In genomic region chr3:14201881-14202684, GRCh38 we compare ENCODE assay signal across 2 cellular contexts.
TF ChIP-seq lines count a peak whose summit lies in the region.

No MANE protein-coding gene starts in this region.

TF ChIP-seq in liver, 16 proteins besides CTCF, POLR2A, EP300 and RAD21:
- peak; percentile 27 for TF ChIP-seq FOXA1 (IDR thresholded peaks at IDR 0.05)
- TF ChIP-seq RXRA (IDR thresholded peaks at IDR 0.05) = peak; percentile 98 to 99
- peak in 1 of 2 donors; percentile 27 for TF ChIP-seq GABPA (IDR thresholded peaks at IDR 0.05 in 1 of 2, conservative IDR thresholded peaks at IDR 0.05 in 1 of 2)
- peak; percentile 80 for TF ChIP-seq HNF4G (IDR thresholded peaks at IDR 0.05)
- peak; percentile 52 for TF ChIP-seq REST (IDR thresholded peaks at IDR 0.05)
- TF ChIP-seq TAF1 (conservative IDR thresholded peaks at IDR 0.05) = no peak
- peak; percentile 69 for TF ChIP-seq YY1 (IDR thresholded peaks at IDR 0.05)
- TF ChIP-seq SP1 (IDR thresholded peaks at IDR 0.05) = peak; percentile 96
- peak; percentile 64 for TF ChIP-seq ATF3 (IDR thresholded peaks at IDR 0.05)
- TF ChIP-seq HNF4A (conservative IDR thresholded peaks at IDR 0.05) = peak; percentile 88 to 92
- peak; percentile 90 for TF ChIP-seq NR2F2 (IDR thresholded peaks at IDR 0.05)
- peak; percentile 23 to 59 for TF ChIP-seq EGR1 (IDR thresholded peaks at IDR 0.05; ENCODE audit: low read depth in 2 of 2)
- TF ChIP-seq ZBTB33 (IDR thresholded peaks at IDR 0.05) = peak; percentile 82
- peak; percentile 74 to 85 for TF ChIP-seq JUND (IDR thresholded peaks at IDR 0.05)
- TF ChIP-seq MAX (IDR thresholded peaks at IDR 0.05) = peak; percentile 85
- TF ChIP-seq FOXA2 (IDR thresholded peaks at IDR 0.05) = peak; percentile 63

TF ChIP-seq in SK-N-SH, 30 proteins besides CTCF, POLR2A, EP300 and RAD21:
- TF ChIP-seq YY1 (IDR thresholded peaks at IDR 0.05; ENCODE audit: low read depth) (no peak), SMC3 (IDR thresholded peaks at IDR 0.05; ENCODE audit: low read depth, low read length) (no peak), RCOR1 (IDR thresholded peaks at IDR 0.05; ENCODE audit: low read length) (no peak), IRF3 (IDR thresholded peaks at IDR 0.05; ENCODE audit: low read depth, low read length) (no peak), USF2 (IDR thresholded peaks at IDR 0.05; ENCODE audit: borderline replicate concordance, low read depth, low read length) (no peak), TAF1 (IDR thresholded peaks at IDR 0.05; ENCODE audit: borderline replicate concordance, low read depth, low read length) (no peak), FOXM1 (IDR thresholded peaks at IDR 0.05; ENCODE audit: low read depth) (no peak), FOSL2 (IDR thresholded peaks at IDR 0.05; ENCODE audit: borderline replicate concordance, low read depth) (no peak), MAX (IDR thresholded peaks at IDR 0.05; ENCODE audit: low read depth) (no peak), NRF1 (IDR thresholded peaks at IDR 0.05; ENCODE audit: low read depth, low read length) (no peak), POLR2AphosphoS5 (IDR thresholded peaks at IDR 0.05; ENCODE audit: low read depth, low read length) (no peak), MEF2A (IDR thresholded peaks at IDR 0.05; ENCODE audit: borderline replicate concordance, low read depth) (no peak), REST (IDR thresholded peaks at IDR 0.05; ENCODE audit: low read depth, low read length) (no peak), FOXJ3 (CRISPR knock-in tag; IDR thresholded peaks at IDR 0.05) (no peak), PBX3 (IDR thresholded peaks at IDR 0.05) (no peak), MXI1 (IDR thresholded peaks at IDR 0.05; ENCODE audit: low read depth, low read length) (no peak)
